In the genomic region with DNA sequence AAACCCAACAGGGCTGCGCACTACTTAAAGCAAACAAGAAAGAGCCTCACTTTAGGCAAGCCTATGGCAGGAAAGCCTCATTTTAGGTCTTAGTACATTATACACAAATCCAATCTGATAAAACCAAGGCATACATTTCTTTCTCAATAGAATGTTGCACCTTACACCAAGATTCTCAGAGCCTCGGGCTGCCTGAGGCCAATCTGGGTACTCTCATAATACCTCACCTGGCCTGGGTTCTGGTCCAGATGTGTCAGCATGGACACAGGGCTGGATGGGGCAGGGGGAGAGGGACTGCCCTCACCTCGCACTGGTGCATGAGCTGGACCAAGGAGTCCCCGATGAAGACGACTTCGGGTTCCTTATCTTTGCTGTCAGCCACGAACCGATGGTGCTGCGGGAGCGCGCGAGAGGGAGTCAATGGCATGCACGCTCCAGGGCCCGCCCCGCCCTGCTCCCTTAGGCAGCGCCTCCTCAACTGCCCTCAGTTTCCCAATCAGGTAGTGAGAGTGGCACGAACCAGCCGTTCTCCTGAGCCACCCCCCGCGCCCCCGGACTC, we compare ENCODE assay signal across 8 cellular contexts. TPM values are rescaled to one million over a fixed set of nuclear protein-coding genes. Genes with fewer than 3 reads are reported as not detected.
DNase-seq lines count a peak whose midpoint lies in the region; ATAC-seq and TF ChIP-seq lines count a peak whose summit lies in the region.

A gene with protein sequence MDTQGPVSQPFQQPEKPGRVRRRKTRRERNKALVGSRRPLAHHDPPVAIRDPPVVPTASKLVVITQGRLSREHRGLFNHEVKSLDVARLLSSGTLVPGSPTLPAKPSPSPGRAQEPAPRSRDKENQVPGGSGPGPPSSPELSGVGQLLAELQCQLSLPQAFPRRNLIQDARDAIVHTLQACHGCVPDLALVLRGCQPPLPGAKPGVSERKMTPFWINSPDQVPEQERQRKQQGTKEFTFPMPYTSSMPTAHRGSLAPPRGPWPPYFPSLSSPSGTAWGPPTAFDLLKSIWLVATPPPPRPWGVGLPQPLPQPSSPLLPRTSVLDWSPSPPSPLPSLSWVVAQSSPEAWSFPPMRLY (plus strand): TSS at position 487 of the 559 bp plus-strand sequence. CDS start 7,453 bp downstream, outside the sequence.

- CTCF ChIA-PET in activated B cell treated with CpG ODN at 0.5 μM for 24 hours (lab: Charles Lee), result no interaction called here

- H3K36me3 Mint-ChIP-seq in activated B cell treated with CpG ODN at 0.5 μM for 24 hours (ENCODE audit: low read depth), result peaks cover 4% of the 10 kb centered on the region

- peaks cover 0 to 23% (median 11%) of the 10 kb centered on the region in 4 donors for H3K4me1 ChIP-seq in sigmoid colon

- H3K9me3 ChIP-seq in sigmoid colon, result no peaks in the 10 kb centered on the region

- H3K27ac ChIP-seq in sigmoid colon, result peak within 1 kb of the TSS; percentile 56 to 72 (median 62)

- H3K9me3 Mint-ChIP-seq in activated B cell treated with CpG ODN at 0.5 μM for 24 hours, result no peaks in the 10 kb centered on the region

- intact Hi-C loops in activated B cell treated with CpG ODN at 0.5 μM for 24 hours (cut with micrococcal nuclease) (loop anchor here (1.0 kb wide), 5 partner anchors 18 to 59 kb away; a partner anchor contains a TSS), Right ventricle myocardium superior (cut with DNase I) (no loop called here), sigmoid colon (cut with DNase I) (no loop called here)

- no peak for TF ChIP-seq EP300 in sigmoid colon (IDR thresholded peaks at IDR 0.05)

- peaks cover 25% of the 10 kb centered on the region for H3K4me1 Mint-ChIP-seq in activated B cell treated with CpG ODN at 0.5 μM for 24 hours

- H3K36me3 ChIP-seq in sigmoid colon, result peaks cover 0 to 4% (median 0%) of the 10 kb centered on the region in 4 donors

- H3K27ac Mint-ChIP-seq in activated B cell treated with CpG ODN at 0.5 μM for 24 hours, result peak within 1 kb of the TSS; percentile 81

- peak within 1 kb of the TSS; percentile 46 to 60 (median 52) for H3K4me3 ChIP-seq in sigmoid colon

- 3 to 5% methylated on average over 21 of the region's 21 CpGs for whole genome bisulfite sequencing in sigmoid colon, 2 donors

- no peak for TF ChIP-seq POLR2A in sigmoid colon (IDR thresholded peaks at IDR 0.05)

- H3K27me3 ChIP-seq in sigmoid colon, result no peaks in the 10 kb centered on the region

- H3K27me3 Mint-ChIP-seq in activated B cell treated with CpG ODN at 0.5 μM for 24 hours, result no peaks in the 10 kb centered on the region

- peak; percentile 12 for ATAC-seq in HG02759 (IDR thresholded peaks at IDR 0.05; ENCODE audit: unreplicated experiment)
- ATAC-seq in activated B cell treated with CpG ODN at 0.5 μM for 24 hours (ENCODE audit: low read depth), result no peak
- ATAC-seq in Right ventricle myocardium superior (ENCODE audit: poor library complexity), result peak; percentile 29
- no peak for ATAC-seq in GM19463 (IDR thresholded peaks at IDR 0.05; ENCODE audit: unreplicated experiment)

- H3K4me3 Mint-ChIP-seq in activated B cell treated with CpG ODN at 0.5 μM for 24 hours, result peak within 1 kb of the TSS; percentile 84

- no peak for TF ChIP-seq CTCF in activated B cell treated with CpG ODN at 0.5 μM for 24 hours (IDR thresholded peaks at IDR 0.05)
- TF ChIP-seq CTCF in sigmoid colon (IDR thresholded peaks at IDR 0.05), result no peak

- DNase-seq in ELR (ENCODE audit: low read depth) (peak; percentile 37), activated B cell treated with CpG ODN at 0.5 μM for 24 hours (no peak), Right ventricle myocardium superior (no peak), sigmoid colon (no peak), MV-4-11 (lab: John Stamatoyannopoulos, UW) (no peak), glomerular visceral epithelial cell (ENCODE audit: extremely low spot score) (no peak)

- POLR2A ChIA-PET in activated B cell treated with CpG ODN at 0.5 μM for 24 hours (lab: Charles Lee), result interaction anchor here (0.5 to 1.7 kb wide), 11 partner anchors 14 to 442 kb away, joined by 3 to 11 read pairs (median 5); a partner anchor contains a TSS

RNA-seq across cellular contexts. Expression of the gene that starts here (rescaled TPM):
- 0.20 and 0.33 TPM in 2 replicates for total RNA-seq in activated B cell treated with CpG ODN at 0.5 μM for 24 hours
- not detected for total RNA-seq in Right ventricle myocardium superior
- not detected for total RNA-seq in sigmoid colon
- under 1 TPM in 2 of 3 donors, not detected in 1; 0.69 to 0.79 TPM for polyA plus RNA-seq in sigmoid colon

Comparison
In these comparisons a context has a peak if more than half of its experiments do, and no peak if none do; other contexts are left out.
1. Peak in ATAC-seq in Right ventricle myocardium superior; RNA of the gene not detected or under 1 TPM.